ENCODE assay signal across 1 cellular context in the genomic region with DNA sequence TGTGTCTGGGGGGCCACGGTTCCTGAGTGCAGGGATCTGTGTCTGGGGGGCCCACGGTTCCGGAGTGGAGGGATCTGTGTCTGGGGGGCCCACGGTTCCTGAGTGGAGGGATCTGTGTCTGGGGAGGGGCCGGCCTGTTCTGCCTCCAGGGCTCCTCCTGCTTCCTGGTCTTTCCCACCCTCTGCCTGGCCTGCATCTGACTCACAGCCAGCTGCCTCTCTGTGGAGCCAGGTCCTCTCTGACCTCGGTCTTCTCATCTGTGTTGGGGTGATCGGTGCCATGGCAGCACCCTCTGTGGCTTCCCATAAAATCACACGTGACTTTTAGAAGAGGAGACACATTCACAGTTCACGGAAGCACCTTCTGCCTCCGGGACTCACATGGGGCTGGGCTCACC.
TF ChIP-seq lines count a peak whose summit lies in the region.

No MANE protein-coding gene starts in this region.

TF ChIP-seq in endothelial cell of umbilical vein, 7 proteins besides CTCF, POLR2A, EP300 and RAD21:
- TF ChIP-seq MYC (IDR thresholded peaks at IDR 0.05; ENCODE audit: low read depth, low read length) (no peak), GATA2 (IDR thresholded peaks at IDR 0.05; ENCODE audit: insufficient read depth, insufficient read length, low read depth, low read length) (no peak), FOS (IDR thresholded peaks at IDR 0.05; ENCODE audit: borderline replicate concordance, insufficient read depth, low read length) (no peak), JUN (IDR thresholded peaks at IDR 0.05; ENCODE audit: borderline replicate concordance, insufficient read depth, insufficient read length, low read depth) (no peak), EZH2 (IDR thresholded peaks at IDR 0.05; ENCODE audit: borderline replicate concordance, low read depth, low read length, severe bottlenecking) (no peak), POLR2AphosphoS5 (IDR thresholded peaks at IDR 0.05; ENCODE audit: insufficient read depth, low read depth, low read length) (no peak)
- TF ChIP-seq, protein P1, sequence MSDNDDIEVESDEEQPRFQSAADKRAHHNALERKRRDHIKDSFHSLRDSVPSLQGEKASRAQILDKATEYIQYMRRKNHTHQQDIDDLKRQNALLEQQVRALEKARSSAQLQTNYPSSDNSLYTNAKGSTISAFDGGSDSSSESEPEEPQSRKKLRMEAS (IDR thresholded peaks at IDR 0.05; ENCODE audit: insufficient read depth, insufficient read length): no peak
